ENCODE assay signal across 8 cellular contexts in genomic region chr19:40147693-40148347, GRCh38. TPM values are rescaled to one million over a fixed set of nuclear protein-coding genes. Genes with fewer than 3 reads are reported as not detected.
DNase-seq lines count a peak whose midpoint lies in the region; ATAC-seq and TF ChIP-seq lines count a peak whose summit lies in the region.

No MANE protein-coding gene starts in this region.

- H3K4me1 ChIP-seq in thoracic aorta (ENCODE audit: control insufficient read depth in 1 of 2, low read depth in 2 of 2), result peaks cover 13 to 17% of the 10 kb centered on the region in 2 donors

- no peaks in the 10 kb centered on the region for H3K36me3 ChIP-seq in thoracic aorta

- no peaks in the 10 kb centered on the region for H3K36me3 Mint-ChIP-seq in activated T-cell treated with anti-CD3 and anti-CD28 coated beads, Interleukin-2, amount 50 U/mL, for 72 hours (ENCODE audit: insufficient read depth in 2 of 2)

- no peak for DNase-seq in activated T-cell treated with anti-CD3 and anti-CD28 coated beads, Interleukin-2, amount 50 U/mL, for 72 hours
- DNase-seq in activated T-cell treated with anti-CD3 and anti-CD28 coated beads for 4 hours, result no peak
- peak; percentile 86 for DNase-seq in SIG-M5 treated with dmso at 0.1 percent for 504 hours (lab: John Stamatoyannopoulos, UW; ENCODE audit: unreplicated experiment)
- DNase-seq in fibroblast of peridontal ligament (ENCODE audit: extremely low read depth), result peak; percentile 78
- no peak for DNase-seq in thoracic aorta (ENCODE audit: low spot score)
- no peak for DNase-seq in NCI-H510A (lab: John Stamatoyannopoulos, UW)

- no peaks in the 10 kb centered on the region for H3K9me3 Mint-ChIP-seq in activated T-cell treated with anti-CD3 and anti-CD28 coated beads, Interleukin-2, amount 50 U/mL, for 72 hours

- H3K4me3 Mint-ChIP-seq in activated T-cell treated with anti-CD3 and anti-CD28 coated beads, Interleukin-2, amount 50 U/mL, for 72 hours, result peak overlapping the region; percentile 19 to 33

- H3K27me3 Mint-ChIP-seq in activated T-cell treated with anti-CD3 and anti-CD28 coated beads, Interleukin-2, amount 50 U/mL, for 72 hours (ENCODE audit: low read depth), result no peaks in the 10 kb centered on the region

- peak overlapping the region; percentile 58 for H3K4me3 ChIP-seq in thoracic aorta

- no peak overlapping the region for H3K27ac ChIP-seq in thoracic aorta

- no peak for TF ChIP-seq CTCF in thoracic aorta (IDR thresholded peaks at IDR 0.05)

- H3K27ac Mint-ChIP-seq in activated T-cell treated with anti-CD3 and anti-CD28 coated beads, Interleukin-2, amount 50 U/mL, for 72 hours, result no peak overlapping the region

- ATAC-seq in activated T-cell treated with anti-CD3 and anti-CD28 coated beads, Interleukin-2, amount 50 U/mL, for 72 hours (replicated peaks in 1 of 2), result peak; percentile 55 to 57
- peak; percentile 45 for ATAC-seq in thoracic aorta (ENCODE audit: insufficient number of reproducible peaks, low FRiP score, low read depth)
- ATAC-seq in HG02588 (IDR thresholded peaks at IDR 0.05; ENCODE audit: unreplicated experiment), result no peak
- no peak for ATAC-seq in GM19395 (IDR thresholded peaks at IDR 0.05; ENCODE audit: unreplicated experiment)

- H3K4me1 Mint-ChIP-seq in activated T-cell treated with anti-CD3 and anti-CD28 coated beads, Interleukin-2, amount 50 U/mL, for 72 hours (ENCODE audit: low read depth), result peaks cover 58% of the 10 kb centered on the region

- H3K9me3 ChIP-seq in thoracic aorta, result no peaks in the 10 kb centered on the region

- no peaks in the 10 kb centered on the region for H3K27me3 ChIP-seq in thoracic aorta (replicated peaks; ENCODE audit: insufficient read depth)

RNA-seq across cellular contexts. Expression of gene MAP3K10, which starts 43.4 kb away (rescaled TPM):
- total RNA-seq in activated T-cell treated with anti-CD3 and anti-CD28 coated beads, Interleukin-2, amount 50 U/mL, for 72 hours, result 10 to 100 TPM; 12.7 to 22.0 TPM
- total RNA-seq in thoracic aorta, result 10 to 100 TPM; 30.2 to 32.5 TPM

RNA-seq across cellular contexts. Expression of gene ZNF780A, which starts 57.1 kb away (rescaled TPM):
- 10 to 100 TPM; 13.8 to 15.0 TPM for total RNA-seq in activated T-cell treated with anti-CD3 and anti-CD28 coated beads, Interleukin-2, amount 50 U/mL, for 72 hours
- total RNA-seq in thoracic aorta, result 10 to 100 TPM in 1 of 2 donors, 1 to 10 TPM in 1; 8.9 to 17.7 TPM

Comparison
In these comparisons a context has a peak if more than half of its experiments do, and no peak if none do; other contexts are left out.
1. ATAC-seq: peak in activated T-cell treated with anti-CD3 and anti-CD28 coated beads, Interleukin-2, amount 50 U/mL, for 72 hours (2 of 2) and thoracic aorta (single experiment); none in HG02588 (single experiment) and GM19395 (single experiment).
2. DNase-seq: peak in SIG-M5 treated with dmso at 0.1 percent for 504 hours (single experiment) and fibroblast of peridontal ligament (single experiment); none in activated T-cell treated with anti-CD3 and anti-CD28 coated beads, Interleukin-2, amount 50 U/mL, for 72 hours (0 of 2), activated T-cell treated with anti-CD3 and anti-CD28 coated beads for 4 hours (single experiment), thoracic aorta (single experiment) and NCI-H510A (single experiment).